In genomic region chr11:45412033-45412432, GRCh38 we compare ENCODE assay signal across 16 cellular contexts.
DNase-seq lines count a peak whose midpoint lies in the region; ATAC-seq and TF ChIP-seq lines count a peak whose summit lies in the region.
"Had no signal": no experiment of that assay in that cellular context is flagged by ENCODE, and none has a peak within 500 bp of the region (broad histone marks: within the 10 kb centered on the region; RNA-seq: fewer than 3 reads in every experiment).

No MANE protein-coding gene starts in this region.

- H3K9me3 ChIP-seq in smooth muscle cell (replicated peaks; ENCODE audit: low read depth) (no peaks in the 10 kb centered on the region), stomach (no peaks in the 10 kb centered on the region)

- no peak for TF ChIP-seq POLR2A in stomach (IDR thresholded peaks at IDR 0.05)

- H3F3A ChIP-seq in smooth muscle cell (ENCODE audit: low read depth): peaks cover 11% of the 10 kb centered on the region

- peak overlapping the region; percentile 81 for H3K4me2 ChIP-seq in smooth muscle cell
- H3K4me2 ChIP-seq: KMS-11 had no signal

- no peaks in the 10 kb centered on the region for H4K20me1 ChIP-seq in smooth muscle cell (ENCODE audit: low read depth)

- no peaks in the 10 kb centered on the region for H3K36me3 Mint-ChIP-seq in WTC11
- H3K36me3 Mint-ChIP-seq in activated naive CD4-positive, alpha-beta T cell treated with anti-CD3 and anti-CD28 coated beads for 36 hours (ENCODE audit: low read depth): no peaks in the 10 kb centered on the region
- H3K36me3 Mint-ChIP-seq: CD14-positive monocyte, T-cell had no signal

- peak overlapping the region; percentile 72 for H3K27ac ChIP-seq in smooth muscle cell (ENCODE audit: low read depth)
- H3K27ac ChIP-seq in stomach: no peak overlapping the region
- H3K27ac ChIP-seq: KMS-11 had no signal

- POLR2A ChIA-PET in WTC11 (lab: Charles Lee): interaction anchor here (0.6 kb wide), 1 partner anchor 119 kb away, joined by 3 read pairs; no protein-coding TSS in a partner anchor

- H3K36me3 ChIP-seq in smooth muscle cell (ENCODE audit: low read depth) (no peaks in the 10 kb centered on the region), stomach (no peaks in the 10 kb centered on the region)

- DNase-seq in HT1080 (ENCODE audit: low read depth) (peak; percentile 24), WTC11 (ENCODE audit: low spot score) (no peak), iPS-NIHi7 (ENCODE audit: extremely low spot score) (peak; percentile 26), smooth muscle cell (lab: John Stamatoyannopoulos, UW; ENCODE audit: unreplicated experiment) (no peak), stomach (no peak)
- no peak for DNase-seq in activated naive CD4-positive, alpha-beta T cell treated with anti-CD3 and anti-CD28 coated beads for 36 hours
- DNase-seq: activated gamma-delta T cell; DND-41; effector CD4-positive, alpha-beta T cell; NCI-H1436 treated with DMSO at 0.1 percent for 48 hours; NCI-H510A treated with DMSO at 0.1 percent for 48 hours; T-cell had no signal

- CTCF ChIA-PET in WTC11 (lab: Charles Lee): interaction anchor here (0.8 to 2.2 kb wide), 8 partner anchors 12 to 360 kb away, joined by 3 to 14 read pairs (median 4); no protein-coding TSS in a partner anchor
- CTCF ChIA-PET in activated naive CD4-positive, alpha-beta T cell treated with anti-CD3 and anti-CD28 coated beads for 36 hours (lab: Charles Lee): interaction anchor here (0.5 kb wide), 1 partner anchor 279 kb away, joined by 6 read pairs; no protein-coding TSS in a partner anchor

- peak overlapping the region; percentile 27 for H3K9ac ChIP-seq in smooth muscle cell (ENCODE audit: low read depth)
- H3K9ac ChIP-seq: KMS-11 had no signal

- no peak for TF ChIP-seq EP300 in stomach (IDR thresholded peaks at IDR 0.05)

- H3K4me1 ChIP-seq in smooth muscle cell (ENCODE audit: low read depth) (peaks cover 35% of the 10 kb centered on the region), stomach (no peaks in the 10 kb centered on the region)

- H3K4me3 ChIP-seq in smooth muscle cell: no peak overlapping the region
- H3K4me3 ChIP-seq in stomach: no peak overlapping the region
- H3K4me3 ChIP-seq: GM12878 had no signal

- H3K79me2 ChIP-seq in smooth muscle cell (ENCODE audit: low read depth): no peaks in the 10 kb centered on the region

- intact Hi-C loops in stomach (cut with DNase I; ENCODE audit: low total_unique reads): no loop called here
- intact Hi-C loops in activated naive CD4-positive, alpha-beta T cell treated with anti-CD3 and anti-CD28 coated beads for 36 hours (cut with micrococcal nuclease): loop anchor here (5.0 kb wide), 1 partner anchor 360 kb away; no protein-coding TSS in a partner anchor

- H3K4me3 Mint-ChIP-seq in WTC11: peak overlapping the region; percentile 57
- no peak overlapping the region for H3K4me3 Mint-ChIP-seq in activated naive CD4-positive, alpha-beta T cell treated with anti-CD3 and anti-CD28 coated beads for 36 hours
- H3K4me3 Mint-ChIP-seq: CD14-positive monocyte, T-cell had no signal

- peaks cover 51% of the 10 kb centered on the region for H3K4me1 Mint-ChIP-seq in WTC11
- no peaks in the 10 kb centered on the region for H3K4me1 Mint-ChIP-seq in activated naive CD4-positive, alpha-beta T cell treated with anti-CD3 and anti-CD28 coated beads for 36 hours (ENCODE audit: low read depth)
- H3K4me1 Mint-ChIP-seq: CD14-positive monocyte, T-cell had no signal

- H3K27me3 ChIP-seq in smooth muscle cell (ENCODE audit: low read depth) (no peaks in the 10 kb centered on the region), stomach (peaks cover 0 to 65% (median 21%) of the 10 kb centered on the region in 3 donors)

- peaks cover 6% of the 10 kb centered on the region; the same call in 1 of the 2 replicates for H3K27me3 Mint-ChIP-seq in WTC11 (ENCODE audit: low read depth)
- peaks cover 33% of the 10 kb centered on the region for H3K27me3 Mint-ChIP-seq in activated naive CD4-positive, alpha-beta T cell treated with anti-CD3 and anti-CD28 coated beads for 36 hours (ENCODE audit: low read depth)

- TF ChIP-seq CTCF in WTC11 (IDR thresholded peaks at IDR 0.05): no peak
- no peak for TF ChIP-seq CTCF in smooth muscle cell (IDR thresholded peaks at IDR 0.05; ENCODE audit: borderline replicate concordance, insufficient read depth, poor library complexity, severe bottlenecking)
- TF ChIP-seq CTCF in stomach (IDR thresholded peaks at IDR 0.05): no peak

- ATAC-seq in WTC11 (peak; percentile 23), GM21723 (IDR thresholded peaks at IDR 0.05; ENCODE audit: unreplicated experiment) (no peak)
- ATAC-seq: GM12878, T-cell had no signal

- 9% methylated on average over 11 of the region's 11 CpGs for WGBS in smooth muscle cell (ENCODE audit: low lambda C conversion rate)
- 30 to 45% (median 37%) methylated on average over 11 of the region's 11 CpGs for WGBS in stomach, 5 donors

- peak overlapping the region; percentile 88; the same call in 1 of the 2 replicates for H3K27ac Mint-ChIP-seq in WTC11
- H3K27ac Mint-ChIP-seq in activated naive CD4-positive, alpha-beta T cell treated with anti-CD3 and anti-CD28 coated beads for 36 hours: no peak overlapping the region
- H3K27ac Mint-ChIP-seq: CD14-positive monocyte, T-cell had no signal

- no peaks in the 10 kb centered on the region for H3K9me3 Mint-ChIP-seq in WTC11
- H3K9me3 Mint-ChIP-seq in activated naive CD4-positive, alpha-beta T cell treated with anti-CD3 and anti-CD28 coated beads for 36 hours: no peaks in the 10 kb centered on the region
- H3K9me3 Mint-ChIP-seq: CD14-positive monocyte, T-cell had no signal

- peak overlapping the region; percentile 62 for H2AFZ ChIP-seq in smooth muscle cell (ENCODE audit: low read depth)

TF ChIP-seq in WTC11, 78 proteins besides CTCF, POLR2A, EP300 and RAD21:
- no peak for TF ChIP-seq USF2 (CRISPR knock-in tag; IDR thresholded peaks at IDR 0.05)
- TF ChIP-seq ZNF121 (CRISPR knock-in tag; IDR thresholded peaks at IDR 0.05): no peak
- no peak for TF ChIP-seq MXD4 (CRISPR knock-in tag; IDR thresholded peaks at IDR 0.05; ENCODE audit: borderline replicate concordance)
- no peak for TF ChIP-seq ZNF532 (CRISPR knock-in tag; IDR thresholded peaks at IDR 0.05; ENCODE audit: borderline replicate concordance)
- TF ChIP-seq ZNF263 (CRISPR knock-in tag; IDR thresholded peaks at IDR 0.05; ENCODE audit: low read depth): no peak
- TF ChIP-seq CBFB (CRISPR knock-in tag; IDR thresholded peaks at IDR 0.05; ENCODE audit: low read depth): no peak
- TF ChIP-seq MYBL2 (CRISPR knock-in tag; IDR thresholded peaks at IDR 0.05): no peak
- TF ChIP-seq CDX4 (CRISPR knock-in tag; IDR thresholded peaks at IDR 0.05; ENCODE audit: borderline replicate concordance): no peak

Comparison
In these comparisons a context has a peak if more than half of its experiments do, and no peak if none do; other contexts are left out.
1. DNase-seq: peak in HT1080 (single experiment) and iPS-NIHi7 (single experiment); none in WTC11 (single experiment), smooth muscle cell (single experiment), stomach (single experiment) and activated naive CD4-positive, alpha-beta T cell treated with anti-CD3 and anti-CD28 coated beads for 36 hours (single experiment).